Comparison of ENCODE assay signal across 31 cellular contexts in genomic region chr2:4675295-4675694, GRCh38.
"Had no signal": no experiment of that assay in that cellular context is flagged by ENCODE, and none has a peak within 500 bp of the region (broad histone marks: within the 10 kb centered on the region; RNA-seq: fewer than 3 reads in every experiment).

No MANE protein-coding gene starts in this region.

- H3K27me3 ChIP-seq: brain microvascular endothelial cell had no signal

- DNase-seq: activated B cell treated with CpG ODN at 0.5 μM for 24 hours; activated CD4-positive, alpha-beta T cell treated with anti-CD3 and anti-CD28 coated beads for 48 hours; activated CD4-positive, alpha-beta T cell treated with anti-CD3 and anti-CD28 coated beads, Interleukin-2, amount 50 U/mL, for 1 hour; activated CD4-positive, alpha-beta T cell treated with anti-CD3 and anti-CD28 coated beads, Interleukin-2, amount 50 U/mL, for 48 hours; activated CD8-positive, alpha-beta memory T cell treated with anti-CD3 and anti-CD28 coated beads for 24 hours; activated CD8-positive, alpha-beta T cell treated with anti-CD3 and anti-CD28 coated beads for 36 hours; activated effector memory CD4-positive, alpha-beta T cell treated with anti-CD3 and anti-CD28 coated beads, Interleukin-2, amount 50 U/mL, for 16 hours; activated naive CD4-positive, alpha-beta T cell treated with anti-CD3 and anti-CD28 coated beads for 36 hours; activated naive CD8-positive, alpha-beta T cell treated with anti-CD3 and anti-CD28 coated beads, Interleukin-2, amount 10 ng/mL, durations not matched to agents 7 days and 5 days; activated T-cell treated with anti-CD3 and anti-CD28 coated beads, Interleukin-2, amount 50 U/mL, for 1 hour; activated T-cell treated with anti-CD3 and anti-CD28 coated beads, Interleukin-2, amount 50 U/mL, for 48 hours; amniotic stem cell; anterior cingulate cortex; brain microvascular endothelial cell; dorsolateral prefrontal cortex; effector memory CD4-positive, alpha-beta T cell; endodermal cell; foreskin fibroblast; T-helper 1 cell; T-helper 17 cell; T1000; WERI-Rb-1 had no signal

- H3K27ac ChIP-seq: brain microvascular endothelial cell, coronary artery, dorsolateral prefrontal cortex, WERI-Rb-1 had no signal

- H3K27ac Mint-ChIP-seq: activated B cell treated with CpG ODN at 0.5 μM for 24 hours; activated CD8-positive, alpha-beta T cell treated with anti-CD3 and anti-CD28 coated beads for 36 hours; activated naive CD4-positive, alpha-beta T cell treated with anti-CD3 and anti-CD28 coated beads for 36 hours; activated naive CD4-positive, alpha-beta T cell treated with anti-CD3 and anti-CD28 coated beads, Interleukin-2, amount 50 U/mL, for 24 hours; activated naive CD8-positive, alpha-beta T cell treated with anti-CD3 and anti-CD28 coated beads, Interleukin-2, amount 10 ng/mL, durations not matched to agents 7 days and 5 days; activated T-helper 1 cell treated with anti-CD3 and anti-CD28 coated beads, Interleukin-12 subunit alpha, Interleukin-12 subunit beta, Interleukin-2, Interleukin-4 antibody, amounts not matched to agents 30 ng/mL and 10 ng/mL and 1 ng/mL, durations not matched to agents 14 hours and 24 hours and 36 hours; activated T-helper 2 cell treated with anti-CD3 and anti-CD28 coated beads, Interferon-gamma antibody, Interleukin-2, Interleukin-4, amounts not matched to agents 10 μg/mL and 5 μg/mL and 100 μg/mL, durations not matched to agents 14 hours and 24 hours and 36 hours; dendritic cell treated with granulocyte-macrophage colony-stimulating factor and Interleukin-4, amounts not matched to agents 40 ng/mL and 50 ng/mL, for 4 days; endodermal cell; T-helper 17 cell; T-helper 2 cell treated with Interferon-gamma antibody and Interleukin-4, amounts not matched to agents 5 μg/mL and 100 μg/mL, for 36 hours had no signal

- H3K36me3 Mint-ChIP-seq: activated naive CD4-positive, alpha-beta T cell treated with anti-CD3 and anti-CD28 coated beads, Interleukin-2, amount 50 U/mL, for 24 hours; activated naive CD8-positive, alpha-beta T cell treated with anti-CD3 and anti-CD28 coated beads, Interleukin-2, amount 10 ng/mL, durations not matched to agents 7 days and 5 days had no signal

- H3K4me1 Mint-ChIP-seq: activated naive CD8-positive, alpha-beta T cell treated with anti-CD3 and anti-CD28 coated beads, Interleukin-2, amount 10 ng/mL, durations not matched to agents 7 days and 5 days; central memory CD8-positive, alpha-beta T cell; endodermal cell had no signal

- H3K27me3 Mint-ChIP-seq: activated B cell treated with CpG ODN at 0.5 μM for 24 hours; activated CD8-positive, alpha-beta T cell treated with anti-CD3 and anti-CD28 coated beads for 36 hours; activated naive CD4-positive, alpha-beta T cell treated with anti-CD3 and anti-CD28 coated beads, Interleukin-2, amount 50 U/mL, for 24 hours; activated naive CD8-positive, alpha-beta T cell treated with anti-CD3 and anti-CD28 coated beads, Interleukin-2, amount 10 ng/mL, durations not matched to agents 7 days and 5 days; central memory CD8-positive, alpha-beta T cell; dendritic cell treated with granulocyte-macrophage colony-stimulating factor and Interleukin-4, amounts not matched to agents 40 ng/mL and 50 ng/mL, for 4 days; T-helper 17 cell had no signal

- H3K36me3 ChIP-seq: brain microvascular endothelial cell, WERI-Rb-1 had no signal

- H3K4me3 ChIP-seq: coronary artery, dorsolateral prefrontal cortex had no signal

- H3K4me3 Mint-ChIP-seq: activated B cell treated with CpG ODN at 0.5 μM for 24 hours; activated CD8-positive, alpha-beta T cell treated with anti-CD3 and anti-CD28 coated beads for 36 hours; activated naive CD4-positive, alpha-beta T cell treated with anti-CD3 and anti-CD28 coated beads for 36 hours; activated naive CD4-positive, alpha-beta T cell treated with anti-CD3 and anti-CD28 coated beads, Interleukin-2, amount 50 U/mL, for 24 hours; activated naive CD8-positive, alpha-beta T cell treated with anti-CD3 and anti-CD28 coated beads, Interleukin-2, amount 10 ng/mL, durations not matched to agents 7 days and 5 days; activated T-helper 1 cell treated with anti-CD3 and anti-CD28 coated beads, Interleukin-12 subunit alpha, Interleukin-12 subunit beta, Interleukin-2, Interleukin-4 antibody, amounts not matched to agents 30 ng/mL and 10 ng/mL and 1 ng/mL, durations not matched to agents 14 hours and 24 hours and 36 hours; central memory CD8-positive, alpha-beta T cell; dendritic cell treated with granulocyte-macrophage colony-stimulating factor and Interleukin-4, amounts not matched to agents 40 ng/mL and 50 ng/mL, for 4 days; endodermal cell; T-helper 17 cell; T-helper 2 cell treated with Interferon-gamma antibody and Interleukin-4, amounts not matched to agents 5 μg/mL and 100 μg/mL, for 36 hours had no signal

- H3K9me3 Mint-ChIP-seq: activated naive CD4-positive, alpha-beta T cell treated with anti-CD3 and anti-CD28 coated beads, Interleukin-2, amount 50 U/mL, for 24 hours; endodermal cell had no signal

- ATAC-seq: activated CD4-positive, CD25-positive, alpha-beta regulatory T cell treated with anti-CD3 and anti-CD28 coated beads, Interleukin-2, amount 50 U/mL, for 24 hours; activated CD8-positive, alpha-beta T cell treated with anti-CD3 and anti-CD28 coated beads for 36 hours; esophagus mucosa; T-helper 17 cell had no signal
